In the genomic region with DNA sequence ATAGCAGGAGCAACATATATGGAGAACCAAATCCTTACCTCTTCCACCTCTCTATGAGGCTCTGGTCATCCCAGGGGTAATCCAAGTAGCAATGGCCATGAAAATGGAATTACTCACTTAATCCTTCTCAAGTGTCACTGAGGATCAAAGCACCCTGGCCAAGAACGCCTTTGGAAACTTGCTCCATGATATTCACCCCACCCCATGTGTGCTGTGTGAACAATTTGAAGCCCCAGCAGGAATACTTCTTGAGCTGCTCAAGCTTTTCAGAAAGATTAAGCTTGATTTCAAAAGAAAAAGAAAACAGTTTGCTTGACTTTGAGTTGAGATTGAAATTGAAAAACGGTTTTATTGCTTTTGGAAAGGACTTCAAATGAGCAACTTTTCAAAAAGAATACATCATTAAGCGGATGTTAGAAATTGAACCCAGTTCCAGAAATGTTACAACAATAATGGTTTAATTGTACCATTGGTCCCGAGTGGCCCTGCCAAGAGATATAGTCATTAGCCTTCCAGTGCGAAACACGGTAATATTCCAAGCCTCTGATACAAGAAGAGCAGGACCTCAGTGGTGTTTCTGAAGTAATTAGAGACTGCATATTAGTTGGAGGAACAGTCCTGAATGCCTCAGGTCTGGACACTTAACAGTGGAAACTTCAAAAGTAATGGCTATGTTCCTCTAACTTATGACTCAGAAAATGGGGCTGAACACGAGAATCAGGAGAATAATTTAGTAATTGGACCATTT, we compare ENCODE assay signal across 19 cellular contexts.
DNase-seq lines count a peak whose midpoint lies in the region; ATAC-seq and TF ChIP-seq lines count a peak whose summit lies in the region.
"Had no signal": no experiment of that assay in that cellular context is flagged by ENCODE, and none has a peak within 500 bp of the region (broad histone marks: within the 10 kb centered on the region; RNA-seq: fewer than 3 reads in every experiment).

No MANE protein-coding gene starts in this region.

- peaks cover 0 to 20% (median 0%) of the 10 kb centered on the region in 12 donors for H3K4me1 ChIP-seq in heart left ventricle
- H3K4me1 ChIP-seq in right atrium auricular region = no peaks in the 10 kb centered on the region
- H3K4me1 ChIP-seq: Caco-2 had no signal

- intact Hi-C loops in Right ventricle myocardium inferior (cut with DNase I) (no loop called here), cardiac septum (cut with DNase I) (no loop called here), heart left ventricle (cut with DNase I) (no loop called here), left ventricle myocardium superior (cut with micrococcal nuclease) (no loop called here), sciatic nerve (cut with DNase I) (no loop called here), posterior vena cava (cut with DNase I) (no loop called here)

- TF ChIP-seq POLR2A in heart left ventricle (IDR thresholded peaks at IDR 0.05) = no peak

- H3K9me3 ChIP-seq in heart left ventricle = peaks cover 0 to 4% (median 0%) of the 10 kb centered on the region in 12 donors
- H3K9me3 ChIP-seq in right atrium auricular region = no peaks in the 10 kb centered on the region
- H3K9me3 ChIP-seq: BLaER1 treated with 17β-estradiol and CSF1 and Interleukin-3, amounts not matched to agents 10 nM and 100 nM; Caco-2 had no signal

- ATAC-seq in Right ventricle myocardium inferior (peak; percentile 52), heart left ventricle (peak in 3 of 4 donors; percentile 42 to 63 (median 61)), left ventricle myocardium superior (peak; percentile 64), sciatic nerve (peak; percentile 72)
- ATAC-seq: CD8-positive, alpha-beta T cell; GM12878 had no signal

- no peak overlapping the region for H3K4me3 ChIP-seq in heart left ventricle
- H3K4me3 ChIP-seq in right atrium auricular region = no peak overlapping the region
- H3K4me3 ChIP-seq: BLaER1 treated with 17β-estradiol and CSF1 and Interleukin-3, amounts not matched to agents 10 nM and 100 nM; GM12878 had no signal

- H3K27ac ChIP-seq in heart left ventricle (peak overlapping the region in 1 of 12 donors; percentile 30), right atrium auricular region (no peak overlapping the region)
- H3K27ac ChIP-seq: BLaER1 treated with 17β-estradiol and CSF1 and Interleukin-3, amounts not matched to agents 10 nM and 100 nM; C4-2B had no signal

- TF ChIP-seq CTCF in heart left ventricle (IDR thresholded peaks at IDR 0.05) (no peak), right atrium auricular region (IDR thresholded peaks at IDR 0.05) (no peak), GM10266 (IDR thresholded peaks at IDR 0.05; ENCODE audit: control insufficient read depth, insufficient read depth, low read depth, missing control alignments) (no peak)

- no peaks in the 10 kb centered on the region for H3K27me3 ChIP-seq in heart left ventricle
- no peaks in the 10 kb centered on the region for H3K27me3 ChIP-seq in right atrium auricular region
- H3K27me3 ChIP-seq: BLaER1 treated with 17β-estradiol and CSF1 and Interleukin-3, amounts not matched to agents 10 nM and 100 nM had no signal

- WGBS in heart left ventricle, 4 donors = 77 to 81% (median 78%) methylated on average over 7 of the region's 7 CpGs

- DNase-seq in Right ventricle myocardium inferior (ENCODE audit: missing footprints) (no peak), cardiac septum (ENCODE audit: low spot score) (no peak), heart left ventricle (peak in 2 of 5 donors; percentile 8 to 25), right atrium auricular region (ENCODE audit: low spot score) (no peak), left ventricle myocardium superior (no peak), sciatic nerve (ENCODE audit: low spot score) (no peak), posterior vena cava (ENCODE audit: low spot score) (no peak), GM10266 (ENCODE audit: extremely low spot score) (no peak)
- DNase-seq: 8988T; ACHN; Caco-2; Calu3; CD4-positive, alpha-beta T cell; CD8-positive, alpha-beta T cell; DMS79 treated with DMSO at 0.1 percent for 48 hours; GF-D8 had no signal

- H3K36me3 ChIP-seq in heart left ventricle (no peaks in the 10 kb centered on the region), right atrium auricular region (no peaks in the 10 kb centered on the region)
- H3K36me3 ChIP-seq: BLaER1 treated with 17β-estradiol and CSF1 and Interleukin-3, amounts not matched to agents 10 nM and 100 nM had no signal
